ENCODE assay signal across 15 cellular contexts in genomic region chr17:75244133-75244866, GRCh38. TPM values are rescaled to one million over a fixed set of nuclear protein-coding genes. Genes with fewer than 3 reads are reported as not detected.
DNase-seq lines count a peak whose midpoint lies in the region; ATAC-seq, FAIRE-seq and TF ChIP-seq lines count a peak whose summit lies in the region.
"Had no signal": no experiment of that assay in that cellular context is flagged by ENCODE, and none has a peak within 500 bp of the region (broad histone marks: within the 10 kb centered on the region; RNA-seq: fewer than 3 reads in every experiment).

No MANE protein-coding gene starts in this region.

- no peak for FAIRE-seq in H54 (lab: Jason Lieb, UNC)

- TF ChIP-seq CTCF in ovary (IDR thresholded peaks at IDR 0.05) (no peak), heart right ventricle (IDR thresholded peaks at IDR 0.05) (no peak)

- no peak for ATAC-seq in activated naive CD8-positive, alpha-beta T cell treated with anti-CD3 and anti-CD28 coated beads, Interleukin-2, amount 10 ng/mL, durations not matched to agents 7 days and 5 days (ENCODE audit: low read depth)
- peak; percentile 82 for ATAC-seq in stimulated activated memory B cell treated with anti-CD40 and anti-IgM and Interleukin-4, amounts not matched to agents 10 μg/mL and 1 μg/mL and 100 μg/mL, for 72 hours
- ATAC-seq in heart right ventricle = no peak
- ATAC-seq: left cardiac atrium had no signal

- WGBS in ovary, 3 donors = 85 to 88% (median 85%) methylated on average over 22 of the region's 22 CpGs
- WGBS in heart right ventricle, 2 donors = 87 to 90% methylated on average over 22 of the region's 22 CpGs

- H3K4me3 ChIP-seq in ovary (no peak overlapping the region), heart right ventricle (no peak overlapping the region)
- H3K4me3 ChIP-seq: PC-9 had no signal

- H3K9me3 ChIP-seq in ovary (no peaks in the 10 kb centered on the region), heart right ventricle (no peaks in the 10 kb centered on the region)

- no peak for TF ChIP-seq EP300 in ovary (IDR thresholded peaks at IDR 0.05)

- H3K36me3 ChIP-seq in ovary = no peaks in the 10 kb centered on the region
- H3K36me3 ChIP-seq in heart right ventricle = peaks cover 0 to 88% (median 55%) of the 10 kb centered on the region in 9 donors

- intact Hi-C loops in activated CD4-positive, alpha-beta T cell treated with anti-CD3 and anti-CD28 coated beads, Interleukin-2, amount 10 ng/mL, durations not matched to agents 24 days and 14 days (cut with micrococcal nuclease) = no loop called here
- intact Hi-C loops in ovary (cut with DNase I) = no loop called here
- intact Hi-C loops in heart right ventricle (cut with DNase I) = loop anchor here in 1 of 10 donors (10.0 kb wide), 1 partner anchor 59 kb away; the partner anchor contains the start of gene SUMO2

- no peaks in the 10 kb centered on the region for H3K27me3 ChIP-seq in ovary
- no peaks in the 10 kb centered on the region for H3K27me3 ChIP-seq in heart right ventricle

- no peaks in the 10 kb centered on the region for H3K9me3 Mint-ChIP-seq in activated CD4-positive, alpha-beta T cell treated with anti-CD3 and anti-CD28 coated beads, Interleukin-2, amount 10 ng/mL, durations not matched to agents 24 days and 14 days
- no peaks in the 10 kb centered on the region for H3K9me3 Mint-ChIP-seq in activated naive CD8-positive, alpha-beta T cell treated with anti-CD3 and anti-CD28 coated beads, Interleukin-2, amount 10 ng/mL, durations not matched to agents 7 days and 5 days
- no peaks in the 10 kb centered on the region for H3K9me3 Mint-ChIP-seq in stimulated activated memory B cell treated with anti-CD40 and anti-IgM and Interleukin-4, amounts not matched to agents 10 μg/mL and 1 μg/mL and 100 μg/mL, for 72 hours

- no peaks in the 10 kb centered on the region for H3K27me3 Mint-ChIP-seq in activated CD4-positive, alpha-beta T cell treated with anti-CD3 and anti-CD28 coated beads, Interleukin-2, amount 10 ng/mL, durations not matched to agents 24 days and 14 days
- no peaks in the 10 kb centered on the region for H3K27me3 Mint-ChIP-seq in activated naive CD8-positive, alpha-beta T cell treated with anti-CD3 and anti-CD28 coated beads, Interleukin-2, amount 10 ng/mL, durations not matched to agents 7 days and 5 days
- H3K27me3 Mint-ChIP-seq in stimulated activated memory B cell treated with anti-CD40 and anti-IgM and Interleukin-4, amounts not matched to agents 10 μg/mL and 1 μg/mL and 100 μg/mL, for 72 hours = no peaks in the 10 kb centered on the region

- H3K4me1 Mint-ChIP-seq in activated CD4-positive, alpha-beta T cell treated with anti-CD3 and anti-CD28 coated beads, Interleukin-2, amount 10 ng/mL, durations not matched to agents 24 days and 14 days = peaks cover 50% of the 10 kb centered on the region
- peaks cover 16% of the 10 kb centered on the region for H3K4me1 Mint-ChIP-seq in activated naive CD8-positive, alpha-beta T cell treated with anti-CD3 and anti-CD28 coated beads, Interleukin-2, amount 10 ng/mL, durations not matched to agents 7 days and 5 days
- H3K4me1 Mint-ChIP-seq in stimulated activated memory B cell treated with anti-CD40 and anti-IgM and Interleukin-4, amounts not matched to agents 10 μg/mL and 1 μg/mL and 100 μg/mL, for 72 hours = peaks cover 73% of the 10 kb centered on the region

- H3K27ac Mint-ChIP-seq in activated CD4-positive, alpha-beta T cell treated with anti-CD3 and anti-CD28 coated beads, Interleukin-2, amount 10 ng/mL, durations not matched to agents 24 days and 14 days = peak overlapping the region; percentile 60
- H3K27ac Mint-ChIP-seq in activated naive CD8-positive, alpha-beta T cell treated with anti-CD3 and anti-CD28 coated beads, Interleukin-2, amount 10 ng/mL, durations not matched to agents 7 days and 5 days = peak overlapping the region; percentile 28
- peak overlapping the region; percentile 95 for H3K27ac Mint-ChIP-seq in stimulated activated memory B cell treated with anti-CD40 and anti-IgM and Interleukin-4, amounts not matched to agents 10 μg/mL and 1 μg/mL and 100 μg/mL, for 72 hours

- H3K4me1 ChIP-seq in ovary (ENCODE audit: insufficient read depth) (no peaks in the 10 kb centered on the region), heart right ventricle (peaks cover 0 to 30% (median 3%) of the 10 kb centered on the region in 9 donors)

- TF ChIP-seq POLR2A in ovary (IDR thresholded peaks at IDR 0.05) (no peak), H54 (IDR thresholded peaks at IDR 0.05; ENCODE audit: low read depth, low read length) (no peak)

- POLR2A ChIA-PET in activated naive CD8-positive, alpha-beta T cell treated with anti-CD3 and anti-CD28 coated beads, Interleukin-2, amount 10 ng/mL, durations not matched to agents 7 days and 5 days (lab: Charles Lee) = interaction anchor here (0.6 to 1.2 kb wide), 3 partner anchors 14 to 26 kb away, joined by 3 to 4 read pairs (median 3); no protein-coding TSS in a partner anchor

- no peak overlapping the region for H3K27ac ChIP-seq in ovary
- peak overlapping the region in 1 of 10 donors; percentile 0 for H3K27ac ChIP-seq in heart right ventricle
- H3K27ac ChIP-seq: PC-9, WERI-Rb-1 had no signal

- peak overlapping the region; percentile 52 for H3K4me3 Mint-ChIP-seq in activated CD4-positive, alpha-beta T cell treated with anti-CD3 and anti-CD28 coated beads, Interleukin-2, amount 10 ng/mL, durations not matched to agents 24 days and 14 days
- H3K4me3 Mint-ChIP-seq in activated naive CD8-positive, alpha-beta T cell treated with anti-CD3 and anti-CD28 coated beads, Interleukin-2, amount 10 ng/mL, durations not matched to agents 7 days and 5 days = no peak overlapping the region
- peak overlapping the region; percentile 69 for H3K4me3 Mint-ChIP-seq in stimulated activated memory B cell treated with anti-CD40 and anti-IgM and Interleukin-4, amounts not matched to agents 10 μg/mL and 1 μg/mL and 100 μg/mL, for 72 hours

- DNase-seq in activated CD4-positive, alpha-beta T cell treated with anti-CD3 and anti-CD28 coated beads, Interleukin-2, amount 10 ng/mL, durations not matched to agents 24 days and 14 days = no peak
- no peak for DNase-seq in activated CD4-positive, alpha-beta T cell treated with anti-CD3 and anti-CD28 coated beads, Interleukin-2, amount 50 U/mL, for 4 hours
- DNase-seq in NOMO-1 (lab: John Stamatoyannopoulos, UW; ENCODE audit: unreplicated experiment in 2 of 2) (peak; percentile 74 to 94), ovary (no peak), H54 (ENCODE audit: insufficient read length, low spot score) (no peak), heart right ventricle (no peak)
- no peak for DNase-seq in activated naive CD8-positive, alpha-beta T cell treated with anti-CD3 and anti-CD28 coated beads, Interleukin-2, amount 10 ng/mL, durations not matched to agents 7 days and 5 days
- DNase-seq: cortex of kidney, DMS79, foreskin fibroblast, left cardiac atrium, NCI-H2029 treated with DMSO at 0.1 percent for 48 hours, PC-9, WERI-Rb-1 had no signal

- peaks cover 63% of the 10 kb centered on the region for H3K36me3 Mint-ChIP-seq in activated CD4-positive, alpha-beta T cell treated with anti-CD3 and anti-CD28 coated beads, Interleukin-2, amount 10 ng/mL, durations not matched to agents 24 days and 14 days (ENCODE audit: low read depth)
- H3K36me3 Mint-ChIP-seq in activated naive CD8-positive, alpha-beta T cell treated with anti-CD3 and anti-CD28 coated beads, Interleukin-2, amount 10 ng/mL, durations not matched to agents 7 days and 5 days = peaks cover 17% of the 10 kb centered on the region
- peaks cover 59% of the 10 kb centered on the region for H3K36me3 Mint-ChIP-seq in stimulated activated memory B cell treated with anti-CD40 and anti-IgM and Interleukin-4, amounts not matched to agents 10 μg/mL and 1 μg/mL and 100 μg/mL, for 72 hours

RNA-seq across cellular contexts. Expression of gene GGA3, which starts 17.1 kb away (rescaled TPM):
- 84.2 and 86.9 TPM in 2 replicates for total RNA-seq in activated CD4-positive, alpha-beta T cell treated with anti-CD3 and anti-CD28 coated beads, Interleukin-2, amount 10 ng/mL, durations not matched to agents 24 days and 14 days
- total RNA-seq in activated naive CD8-positive, alpha-beta T cell treated with anti-CD3 and anti-CD28 coated beads, Interleukin-2, amount 10 ng/mL, durations not matched to agents 7 days and 5 days = 10 to 100 TPM; 92.9 to 95.2 TPM
- total RNA-seq in ovary (10 to 100 TPM; 23.1 to 48.9 (median 38.3) TPM), heart right ventricle (10 to 100 TPM; 16.0 to 30.2 (median 21.7) TPM)
- polyA plus RNA-seq in ovary (10 to 100 TPM; 18.2 to 39.6 TPM), heart right ventricle (10 to 100 TPM; 13.1 to 20.3 TPM)

RNA-seq across cellular contexts. Expression of gene MRPS7, which starts 17.4 kb away (rescaled TPM):
- 121 and 127 TPM in 2 replicates for total RNA-seq in activated CD4-positive, alpha-beta T cell treated with anti-CD3 and anti-CD28 coated beads, Interleukin-2, amount 10 ng/mL, durations not matched to agents 24 days and 14 days
- 10 to 100 TPM; 34.0 to 36.1 TPM for total RNA-seq in activated naive CD8-positive, alpha-beta T cell treated with anti-CD3 and anti-CD28 coated beads, Interleukin-2, amount 10 ng/mL, durations not matched to agents 7 days and 5 days
- total RNA-seq in ovary (10 to 100 TPM; 19.6 to 44.8 (median 34.3) TPM), heart right ventricle (100 to 1,000 TPM; 124 to 179 (median 151) TPM)
- polyA plus RNA-seq in ovary (10 to 100 TPM; 34.1 to 46.4 TPM), heart right ventricle (100 to 1,000 TPM in 1 of 2 donors, 10 to 100 TPM in 1; 98.9 to 118 TPM)

RNA-seq across cellular contexts. Expression of gene MIF4GD, which starts 26.7 kb away (rescaled TPM):
- 45.9 and 48.7 TPM in 2 replicates for total RNA-seq in activated CD4-positive, alpha-beta T cell treated with anti-CD3 and anti-CD28 coated beads, Interleukin-2, amount 10 ng/mL, durations not matched to agents 24 days and 14 days
- total RNA-seq in activated naive CD8-positive, alpha-beta T cell treated with anti-CD3 and anti-CD28 coated beads, Interleukin-2, amount 10 ng/mL, durations not matched to agents 7 days and 5 days = 10 to 100 TPM; 44.4 to 44.8 TPM
- total RNA-seq in ovary (10 to 100 TPM; 11.8 to 20.3 (median 13.9) TPM), heart right ventricle (10 to 100 TPM; 12.6 to 21.0 (median 15.6) TPM)
- polyA plus RNA-seq in ovary (10 to 100 TPM; 15.7 to 17.8 TPM), heart right ventricle (10 to 100 TPM in 1 of 2 donors, 1 to 10 TPM in 1; 7.5 to 27.7 TPM)

RNA-seq across cellular contexts. Expression of gene NUP85, which starts 38.8 kb away (rescaled TPM):
- total RNA-seq in activated CD4-positive, alpha-beta T cell treated with anti-CD3 and anti-CD28 coated beads, Interleukin-2, amount 10 ng/mL, durations not matched to agents 24 days and 14 days = 125 and 136 TPM in 2 replicates
- total RNA-seq in activated naive CD8-positive, alpha-beta T cell treated with anti-CD3 and anti-CD28 coated beads, Interleukin-2, amount 10 ng/mL, durations not matched to agents 7 days and 5 days = 100 to 1,000 TPM; 154 to 167 TPM
- 10 to 100 TPM; 23.4 to 82.2 (median 55.1) TPM for total RNA-seq in ovary
- polyA plus RNA-seq in ovary = 10 to 100 TPM; 38.1 to 41.1 TPM
- total RNA-seq in heart right ventricle = 10 to 100 TPM; 16.2 to 28.4 (median 20.4) TPM
- polyA plus RNA-seq in heart right ventricle = 10 to 100 TPM; 31.3 to 39.0 TPM

RNA-seq across cellular contexts. Expression of gene SLC25A19, which starts 44.9 kb away (rescaled TPM):
- 131 and 132 TPM in 2 replicates for total RNA-seq in activated CD4-positive, alpha-beta T cell treated with anti-CD3 and anti-CD28 coated beads, Interleukin-2, amount 10 ng/mL, durations not matched to agents 24 days and 14 days
- 10 to 100 TPM; 26.7 to 27.9 TPM for total RNA-seq in activated naive CD8-positive, alpha-beta T cell treated with anti-CD3 and anti-CD28 coated beads, Interleukin-2, amount 10 ng/mL, durations not matched to agents 7 days and 5 days
- total RNA-seq in ovary (10 to 100 TPM in 2 of 7 donors, 1 to 10 TPM in 5; 6.0 to 12.1 (median 7.9) TPM), heart right ventricle (10 to 100 TPM in 6 of 10 donors, 1 to 10 TPM in 4; 6.8 to 19.2 (median 11.3) TPM)
- polyA plus RNA-seq in ovary (1 to 10 TPM; 4.1 to 7.4 TPM), heart right ventricle (10 to 100 TPM; 19.7 to 23.2 TPM)

Comparison
In these comparisons a context has a peak if more than half of its experiments do, and no peak if none do; other contexts are left out.
1. DNase-seq: peak in NOMO-1 (2 of 2); none in activated CD4-positive, alpha-beta T cell treated with anti-CD3 and anti-CD28 coated beads, Interleukin-2, amount 10 ng/mL, durations not matched to agents 24 days and 14 days (single experiment), activated CD4-positive, alpha-beta T cell treated with anti-CD3 and anti-CD28 coated beads, Interleukin-2, amount 50 U/mL, for 4 hours (0 of 2), activated naive CD8-positive, alpha-beta T cell treated with anti-CD3 and anti-CD28 coated beads, Interleukin-2, amount 10 ng/mL, durations not matched to agents 7 days and 5 days (single experiment), ovary (0 of 5), H54 (single experiment) and heart right ventricle (0 of 2).
2. H3K27ac Mint-ChIP-seq: peak in every context shown above with its lines; median percentile 95 in stimulated activated memory B cell treated with anti-CD40 and anti-IgM and Interleukin-4, amounts not matched to agents 10 μg/mL and 1 μg/mL and 100 μg/mL, for 72 hours; 60 in activated CD4-positive, alpha-beta T cell treated with anti-CD3 and anti-CD28 coated beads, Interleukin-2, amount 10 ng/mL, durations not matched to agents 24 days and 14 days; 28 in activated naive CD8-positive, alpha-beta T cell treated with anti-CD3 and anti-CD28 coated beads, Interleukin-2, amount 10 ng/mL, durations not matched to agents 7 days and 5 days.